In genomic region chr12:18045446-18046001, GRCh38 we compare ENCODE assay signal across 25 cellular contexts. TPM values are rescaled to one million over a fixed set of nuclear protein-coding genes. Genes with fewer than 3 reads are reported as not detected.
DNase-seq lines count a peak whose midpoint lies in the region; ATAC-seq, FAIRE-seq and TF ChIP-seq lines count a peak whose summit lies in the region.
"Had no signal": no experiment of that assay in that cellular context is flagged by ENCODE, and none has a peak within 500 bp of the region (broad histone marks: within the 10 kb centered on the region; RNA-seq: fewer than 3 reads in every experiment).

No MANE protein-coding gene starts in this region.

- DNase-seq in A172 (ENCODE audit: low spot score) (peak; percentile 5), HuH-7.5 (ENCODE audit: low spot score) (peak; percentile 13), GM12878 (ENCODE audit: low read depth, low spot score) (no peak), lower lobe of right lung (no peak), T-helper 2 cell (no peak), heart right ventricle (no peak)
- DNase-seq: ACHN, BE2C, Calu3, DMS79 treated with DMSO at 0.1 percent for 48 hours, H9, HFFc6, NCI-H1092 treated with DMSO at 0.1 percent for 48 hours, NCI-H1436, NCI-H1930, NCI-H446, NCI-H526 treated with DMSO at 0.1 percent for 48 hours, PC-3, SJCRH30, T-helper 1 cell had no signal

- SMC1A ChIA-PET in GM12878 (lab: Charles Lee; ENCODE audit: uncharacterized antibody, unreplicated experiment): no interaction called here

- BruUV-seq in GM12878 (replicated peaks; lab: Mats Ljungman, UMichigan): no TSS peak

- H3K79me2 ChIP-seq in ACC112 (ENCODE audit: control insufficient read depth, insufficient read depth, low read length, unreplicated experiment): no peaks in the 10 kb centered on the region
- H3K79me2 ChIP-seq in GM12878 (ENCODE audit: control insufficient read depth, insufficient read depth, low read length): no peaks in the 10 kb centered on the region

- in situ Hi-C loops in GM12878 (cut with MboI): no loop called here

- CTCF ChIA-PET in GM12878 (lab: Yijun Ruan, JAX): no interaction called here

- no peak overlapping the region for H2AFZ ChIP-seq in ACC112 (ENCODE audit: low read length, unreplicated experiment)
- no peak overlapping the region for H2AFZ ChIP-seq in GM12878 (ENCODE audit: control insufficient read depth, low read depth, low read length)

- intact Hi-C loops in GM12878 (cut with micrococcal nuclease; ENCODE audit: unreplicated experiment) (no loop called here), lower lobe of right lung (cut with DNase I) (no loop called here), heart right ventricle (cut with DNase I) (no loop called here)

- RAD21 ChIA-PET in GM12878 (lab: Charles Lee; ENCODE audit: unreplicated experiment): no interaction called here

- no peak for TF ChIP-seq CTCF in GM12878 (IDR thresholded peaks at IDR 0.05 in 2 of 3, conservative IDR thresholded peaks at IDR 0.05 in 1 of 3; ENCODE audit: control insufficient read depth in 2 of 3, extremely low read depth in 1 of 3, insufficient read depth in 1 of 3, low read depth in 3 of 3, low read length in 3 of 3)
- no peak for TF ChIP-seq CTCF in lower lobe of right lung (IDR thresholded peaks at IDR 0.05)
- no peak for TF ChIP-seq CTCF in heart right ventricle (IDR thresholded peaks at IDR 0.05)

- H3K9me3 ChIP-seq in GM12878 (replicated peaks; ENCODE audit: control insufficient read depth, insufficient read depth, low read length) (no peaks in the 10 kb centered on the region), lower lobe of right lung (no peaks in the 10 kb centered on the region), heart right ventricle (peaks cover 0 to 12% (median 4%) of the 10 kb centered on the region in 11 donors)
- H3K9me3 ChIP-seq: BE2C, SJCRH30 had no signal

- WGBS in GM12878 (ENCODE audit: insufficient coverage, insufficient replicate concordance, low lambda C conversion rate, missing lambda C conversion rate): 39% methylated on average over 7 of the region's 7 CpGs
- 75 to 77% methylated on average over 7 of the region's 7 CpGs for WGBS in heart right ventricle, 2 donors

- no peak overlapping the region for H3K9ac ChIP-seq in GM12878 (ENCODE audit: control insufficient read depth, insufficient read depth, low read length)

- FAIRE-seq in GM12878 (lab: Jason Lieb, UNC): no peak
- FAIRE-seq: HTR-8/SVneo had no signal

- H3K4me3 ChIP-seq in ACC112 (ENCODE audit: low read depth, low read length) (peak overlapping the region; percentile 15; the same call in 1 of the 2 replicates), GM12878 (no peak overlapping the region), lower lobe of right lung (no peak overlapping the region), heart right ventricle (no peak overlapping the region)
- H3K4me3 ChIP-seq: SJCRH30 had no signal

- no peaks in the 10 kb centered on the region for H4K20me1 ChIP-seq in GM12878 (ENCODE audit: control insufficient read depth, insufficient read depth)

- no peaks in the 10 kb centered on the region for H3K4me1 ChIP-seq in ACC112 (ENCODE audit: control insufficient read depth, insufficient read depth, low read length, unreplicated experiment)
- no peaks in the 10 kb centered on the region for H3K4me1 ChIP-seq in GM12878 (ENCODE audit: control insufficient read depth, insufficient read depth, low read length)
- no peaks in the 10 kb centered on the region for H3K4me1 ChIP-seq in lower lobe of right lung
- no peaks in the 10 kb centered on the region for H3K4me1 ChIP-seq in heart right ventricle
- H3K4me1 ChIP-seq: BE2C, SJCRH30 had no signal

- POLR2A ChIA-PET in GM12878 (lab: Charles Lee): no interaction called here

- H3K4me2 ChIP-seq in GM12878 (ENCODE audit: control insufficient read depth, insufficient read depth): no peak overlapping the region

- TF ChIP-seq RAD21 in GM12878 (IDR thresholded peaks at IDR 0.05; ENCODE audit: insufficient read depth, low read depth, low read length): no peak

- no peak for TF ChIP-seq EP300 in GM12878 (IDR thresholded peaks at IDR 0.05; ENCODE audit: borderline replicate concordance in 1 of 2, control insufficient read depth in 1 of 2, low read depth in 2 of 2, low read length in 2 of 2)

- no peaks in the 10 kb centered on the region for H3K27me3 ChIP-seq in ACC112 (ENCODE audit: insufficient read depth, low read length)
- H3K27me3 ChIP-seq in GM12878 (replicated peaks in 1 of 2; ENCODE audit: control insufficient read depth in 2 of 2, insufficient read depth in 2 of 2, low read length in 1 of 2): no peaks in the 10 kb centered on the region
- H3K27me3 ChIP-seq in lower lobe of right lung (ENCODE audit: low read depth): no peaks in the 10 kb centered on the region
- no peaks in the 10 kb centered on the region for H3K27me3 ChIP-seq in heart right ventricle
- H3K27me3 ChIP-seq: BE2C, SJCRH30 had no signal

- H3K36me3 ChIP-seq in ACC112 (ENCODE audit: insufficient read depth, low read length) (no peaks in the 10 kb centered on the region), GM12878 (ENCODE audit: control insufficient read depth in 2 of 2, insufficient read depth in 2 of 2, low read length in 1 of 2) (no peaks in the 10 kb centered on the region), lower lobe of right lung (no peaks in the 10 kb centered on the region), heart right ventricle (no peaks in the 10 kb centered on the region)
- H3K36me3 ChIP-seq: BE2C, SJCRH30 had no signal

- H3K27ac ChIP-seq in ACC112 (ENCODE audit: low read depth, low read length) (no peak overlapping the region), GM12878 (ENCODE audit: control insufficient read depth, insufficient read depth) (no peak overlapping the region), lower lobe of right lung (no peak overlapping the region), heart right ventricle (no peak overlapping the region)
- H3K27ac ChIP-seq: SJCRH30 had no signal

- TF ChIP-seq POLR2A in GM12878 (IDR thresholded peaks at IDR 0.05; ENCODE audit: low read depth, low read length): no peak

- ATAC-seq in GM12878: no peak
- no peak for ATAC-seq in lower lobe of right lung
- ATAC-seq in heart right ventricle: no peak
- ATAC-seq: PC-3, Right ventricle myocardium inferior had no signal

TF ChIP-seq in GM12878, 131 proteins besides CTCF, POLR2A, EP300 and RAD21:
- TF ChIP-seq EED (IDR thresholded peaks at IDR 0.05; ENCODE audit: low read depth) (no peak), ATF7 (IDR thresholded peaks at IDR 0.05; ENCODE audit: low read depth) (peak; percentile 44)

RNA-seq across cellular contexts. Expression of gene RERGL, which starts 44.5 kb away (rescaled TPM):
- total RNA-seq in A172 (2014; rRNA removed; shearing (Covaris generic)): not detected in 2 replicates
- 0.61 and 1.2 TPM in 2 replicates for total RNA-seq in GM12878 (2013; cell fraction: nucleolus; rRNA removed)
- total RNA-seq in GM12878 (2014; rRNA removed) (0.28 TPM in 1 of 2 replicates, not detected in the other), GM12878 (2014; rRNA removed; fragmentation: Illumina TruSeq; extraction: Trizol) (0.22 TPM in 1 of 2 replicates, not detected in the other), GM12878 (2021) (0.29 TPM in 1 of 2 replicates, not detected in the other), lower lobe of right lung (3.7 TPM), heart right ventricle (1 to 10 TPM in 7 of 10 donors, under 1 TPM in 3; 0.46 to 3.3 (median 1.5) TPM)
- not detected for polyA plus RNA-seq in GM12878 (2011; ENCODE audit: low read depth)
- polyA plus RNA-seq in GM12878 (2011; rRNA removed) (0.10 and 0.22 TPM in 2 replicates), GM12878 (2014; fragmentation: Illumina TruSeq; extraction: Trizol) (0.19 and 0.81 TPM in 2 replicates), GM12878 (2014; fragmentation: Nextera tagmentation; extraction: Ambion mirVana) (under 1 TPM; 0.13 to 0.14 TPM), GM12878 (2014; rRNA removed) (0.14 and 0.60 TPM in 2 replicates), GM12878 (2016; fragmentation: Nextera tagmentation; extraction: Ambion mirVana) (not detected), heart right ventricle (1 to 10 TPM; 3.4 to 8.7 TPM)
- polyA plus RNA-seq in GM12878 (2011; cell fraction: cytosol; rRNA removed): 0.06 TPM in 1 of 2 replicates, not detected in the other
- polyA plus RNA-seq in GM12878 (2011; cell fraction: nucleus; rRNA removed): not detected in 2 replicates
- not detected in 2 replicates for polyA plus RNA-seq in GM12878 (2012)
- not detected in 2 replicates for polyA minus RNA-seq in GM12878 (2011; rRNA and poly(A)+ RNA removed)
- not detected in 2 replicates for polyA minus RNA-seq in GM12878 (2011; cell fraction: cytosol; rRNA and poly(A)+ RNA removed)
- polyA minus RNA-seq in GM12878 (2011; cell fraction: nucleus; rRNA and poly(A)+ RNA removed): not detected in 2 replicates
- total RNA-seq: H9, HFFc6, PC-3, SJCRH30 had no signal
- polyA plus RNA-seq: CD14-positive monocyte, IgD-negative memory B cell had no signal

Comparison
In these comparisons a context has a peak if more than half of its experiments do, and no peak if none do; other contexts are left out.
1. DNase-seq: peak in A172 (single experiment) and HuH-7.5 (single experiment); none in GM12878 (single experiment), lower lobe of right lung (single experiment), T-helper 2 cell (0 of 5) and heart right ventricle (0 of 2).